ENCODE assay signal across 10 cellular contexts in the genomic region with DNA sequence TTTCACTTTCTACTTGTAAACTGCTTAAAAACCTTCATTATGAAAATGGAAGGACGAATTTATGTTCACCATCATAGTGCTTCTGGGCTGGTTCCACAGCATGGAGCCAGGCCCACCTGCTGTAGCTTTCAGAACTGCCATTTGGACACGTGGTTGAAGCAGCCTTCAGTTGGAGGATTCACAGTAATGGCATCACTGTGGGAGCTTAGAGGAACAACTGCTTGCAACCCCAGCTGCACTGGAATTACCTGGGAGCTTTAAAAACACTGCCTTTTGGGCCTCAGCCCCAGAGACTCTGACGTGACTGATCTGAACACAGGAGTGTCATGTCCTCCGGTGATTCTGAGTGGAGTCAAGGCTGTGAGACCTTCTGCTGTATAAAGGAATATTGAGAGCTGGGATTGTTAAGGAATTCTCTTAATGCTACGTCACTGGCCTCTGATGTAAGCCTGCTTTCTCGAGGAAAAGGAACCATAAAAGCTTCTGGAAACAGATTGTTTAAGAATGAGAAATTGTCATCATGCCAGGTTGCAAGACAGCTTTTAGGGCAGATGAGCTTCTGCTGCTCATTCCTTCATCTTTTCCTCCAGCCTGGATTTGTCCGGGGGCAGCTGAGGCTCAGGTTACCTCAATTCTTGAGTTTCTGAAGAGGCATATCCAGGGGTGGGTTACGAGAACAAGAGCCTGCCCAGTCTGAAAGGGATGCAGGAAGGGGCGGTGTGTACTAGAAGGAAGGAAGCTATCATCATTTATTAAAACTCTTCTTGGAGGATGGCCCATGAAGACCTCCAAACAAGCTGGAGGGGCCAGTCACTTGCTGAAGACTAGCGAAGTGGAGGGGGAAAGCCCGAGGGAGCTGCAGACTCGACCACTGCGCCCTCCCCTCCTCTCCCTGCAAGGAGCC. TPM values are rescaled to one million over a fixed set of nuclear protein-coding genes. Genes with fewer than 3 reads are reported as not detected.
DNase-seq lines count a peak whose midpoint lies in the region; ATAC-seq and FAIRE-seq lines count a peak whose summit lies in the region.
"Had no signal": no experiment of that assay in that cellular context is flagged by ENCODE, and none has a peak within 500 bp of the region (broad histone marks: within the 10 kb centered on the region; RNA-seq: fewer than 3 reads in every experiment).

No MANE protein-coding gene starts in this region.

- FAIRE-seq in HTR-8/SVneo (lab: Jason Lieb, UNC): no peak

- H3K9ac ChIP-seq in iPS-18a (ENCODE audit: low read length) (no peak overlapping the region), skeletal muscle satellite cell (ENCODE audit: low read depth, low read length) (peak overlapping the region; percentile 97)

- H3K4me3 ChIP-seq in iPS-18a (ENCODE audit: low read length) (peak overlapping the region; percentile 61), skeletal muscle satellite cell (ENCODE audit: low read length) (peak overlapping the region; percentile 85)
- H3K4me3 ChIP-seq: SK-N-MC had no signal

- peak overlapping the region; percentile 95 for H3K4me2 ChIP-seq in skeletal muscle satellite cell (ENCODE audit: low read length)

- ATAC-seq in HG03045 (IDR thresholded peaks at IDR 0.05; ENCODE audit: unreplicated experiment): no peak
- no peak for ATAC-seq in GM18861 (IDR thresholded peaks at IDR 0.05; ENCODE audit: unreplicated experiment)

- H3K36me3 ChIP-seq in iPS-18a (ENCODE audit: control insufficient read depth, low read depth, low read length): no peaks in the 10 kb centered on the region
- peaks cover 33% of the 10 kb centered on the region for H3K36me3 ChIP-seq in skeletal muscle satellite cell (ENCODE audit: insufficient read depth, low read length)

- H3K27ac ChIP-seq in iPS-18a (ENCODE audit: low read length): no peak overlapping the region
- H3K27ac ChIP-seq: SK-N-MC had no signal

- H3K9me3 ChIP-seq in iPS-18a (ENCODE audit: control insufficient read depth, low read depth, low read length) (no peaks in the 10 kb centered on the region), skeletal muscle satellite cell (replicated peaks; ENCODE audit: low read length) (peaks cover 28% of the 10 kb centered on the region)

- DNase-seq in ELR (ENCODE audit: low read depth) (peak; percentile 80), amniotic epithelial cell (ENCODE audit: low read depth) (peak; percentile 95), NCI-H187 (lab: John Stamatoyannopoulos, UW) (no peak), HTR-8/SVneo (ENCODE audit: insufficient read length, low spot score) (no peak)
- DNase-seq: activated naive CD4-positive, alpha-beta T cell treated with Interleukin-2 at 50 U/mL for 16 hours had no signal

- peaks cover 5% of the 10 kb centered on the region for H3K4me1 ChIP-seq in iPS-18a (ENCODE audit: control insufficient read depth, low read depth, low read length)
- peaks cover 36% of the 10 kb centered on the region for H3K4me1 ChIP-seq in skeletal muscle satellite cell (ENCODE audit: control insufficient read depth, insufficient read depth, low read length)

- H3K27me3 ChIP-seq in iPS-18a (ENCODE audit: control insufficient read depth, insufficient read depth, low read length): peaks cover 42% of the 10 kb centered on the region
- H3K27me3 ChIP-seq in skeletal muscle satellite cell (ENCODE audit: control insufficient read depth, insufficient read depth, low read length): no peaks in the 10 kb centered on the region

RNA-seq across cellular contexts. Expression of a gene that starts 1.3 kb away (rescaled TPM):
- total RNA-seq in skeletal muscle satellite cell (2012; rRNA removed): 74.3 and 83.0 TPM in 2 replicates

RNA-seq across cellular contexts. Expression of a gene that starts 45.6 kb away (rescaled TPM):
- total RNA-seq in skeletal muscle satellite cell (2012; rRNA removed): 0.66 and 1.5 TPM in 2 replicates

Comparison
In these comparisons a context has a peak if more than half of its experiments do, and no peak if none do; other contexts are left out.
1. DNase-seq: peak in ELR (single experiment) and amniotic epithelial cell (single experiment); none in NCI-H187 (0 of 2) and HTR-8/SVneo (single experiment).